Comparison of ENCODE assay signal across 18 cellular contexts in the genomic region with DNA sequence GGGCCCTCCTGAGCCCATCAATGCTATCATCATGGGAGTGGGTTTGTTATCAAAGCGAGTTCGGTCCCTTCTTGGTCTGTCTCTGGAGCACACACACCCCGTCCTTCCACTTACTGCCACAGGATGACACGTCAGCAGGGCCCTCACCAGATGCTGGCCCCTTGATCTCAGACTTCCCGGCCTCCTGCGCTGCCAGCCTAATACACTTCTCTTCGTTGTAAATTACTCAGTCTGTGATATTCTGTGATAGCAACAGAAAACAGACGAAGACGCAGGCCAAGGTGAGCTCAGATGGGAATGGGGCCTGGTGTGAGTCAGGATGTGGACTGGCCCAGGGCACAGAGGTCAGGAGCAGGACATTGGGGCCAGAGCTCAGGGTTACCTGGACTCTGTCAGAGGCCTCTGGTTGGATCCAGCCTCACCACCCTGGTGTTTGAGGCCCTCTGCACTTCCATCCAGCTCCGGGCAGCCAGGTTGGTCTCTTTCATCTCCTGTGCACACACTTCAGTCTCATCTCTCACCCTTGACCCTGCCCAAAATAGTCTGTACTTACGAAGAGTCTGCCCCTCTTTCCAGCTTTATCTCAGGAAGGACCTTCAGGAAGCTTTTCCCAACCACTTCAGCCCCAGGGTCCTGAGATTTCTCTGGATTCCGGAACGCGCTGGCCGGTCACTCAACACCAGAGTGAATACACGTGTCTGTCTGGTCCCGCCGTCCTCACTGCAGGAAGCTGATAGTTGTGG.
"Had no signal": no experiment of that assay in that cellular context is flagged by ENCODE, and none has a peak within 500 bp of the region (broad histone marks: within the 10 kb centered on the region; RNA-seq: fewer than 3 reads in every experiment).

No MANE protein-coding gene starts in this region.

- DNase-seq: activated CD4-positive, alpha-beta T cell treated with anti-CD3 and anti-CD28 coated beads for 36 hours; activated CD4-positive, alpha-beta T cell treated with anti-CD3 and anti-CD28 coated beads, Interleukin-2, amount 50 U/mL, for 48 hours; activated naive CD4-positive, alpha-beta T cell treated with anti-CD3 and anti-CD28 coated beads, Interleukin-2, amount 10 ng/mL, durations not matched to agents 7 days and 5 days; activated naive CD8-positive, alpha-beta T cell treated with anti-CD3 and anti-CD28 coated beads, Interleukin-2, amount 50 U/mL, for 24 hours; brain microvascular endothelial cell; cerebellar nuclear complex; effector memory CD4-positive, alpha-beta T cell; natural killer cell; nucleus accumbens; stimulated activated CD4-positive, alpha-beta T cell treated with anti-CD3 and anti-CD28 coated beads, Interleukin-15, amount 100 ng/mL, for 24 hours; stimulated activated CD4-positive, alpha-beta T cell treated with anti-CD3 and anti-CD28 coated beads, Interleukin-2, amount 100 ng/mL, for 48 hours; stomach; T-cell had no signal

- ATAC-seq: activated CD4-positive, alpha-beta T cell treated with anti-CD3 and anti-CD28 coated beads for 36 hours; activated naive CD8-positive, alpha-beta T cell treated with anti-CD3 and anti-CD28 coated beads, Interleukin-2, amount 50 U/mL, for 24 hours; natural killer cell; SK-N-SH treated with all-trans-retinoic acid at 6 μM for 48 hours; T-cell; WTC11 had no signal

- H3K4me3 ChIP-seq: esophagus muscularis mucosa, right atrium auricular region, stomach had no signal

- H3K27ac ChIP-seq: brain microvascular endothelial cell, esophagus muscularis mucosa, right atrium auricular region had no signal

- FAIRE-seq: endothelial cell of umbilical vein had no signal

- H3K36me3 ChIP-seq: brain microvascular endothelial cell, esophagus muscularis mucosa, right atrium auricular region, stomach had no signal

- H3K4me1 ChIP-seq: right atrium auricular region had no signal

- H3K9me3 ChIP-seq: esophagus muscularis mucosa, right atrium auricular region, stomach had no signal

- H3K27me3 ChIP-seq: right atrium auricular region had no signal
